Comparison of ENCODE assay signal across 22 cellular contexts in genomic region chr11:47136921-47137320, GRCh38.
DNase-seq lines count a peak whose midpoint lies in the region; ATAC-seq, FAIRE-seq and TF ChIP-seq lines count a peak whose summit lies in the region.
"Had no signal": no experiment of that assay in that cellular context is flagged by ENCODE, and none has a peak within 500 bp of the region (broad histone marks: within the 10 kb centered on the region; RNA-seq: fewer than 3 reads in every experiment).

No MANE protein-coding gene starts in this region.

- peak; percentile 40 for FAIRE-seq in HTR-8/SVneo (lab: Jason Lieb, UNC)
- FAIRE-seq: A549, D721Med, GM12891, GM18507, H54 had no signal

- POLR2A ChIA-PET in HEK293T (lab: Yijun Ruan, JAX): no interaction called here

- DNase-seq in HTR-8/SVneo (ENCODE audit: insufficient read length, low spot score) (no peak), cerebellar cortex (ENCODE audit: low spot score) (peak; percentile 69), fibroblast of peridontal ligament (ENCODE audit: extremely low read depth) (peak; percentile 12), NCI-H2029 treated with DMSO at 0.1 percent for 48 hours (lab: John Stamatoyannopoulos, UW) (no peak), HEK293T (ENCODE audit: extremely low spot score) (no peak)
- DNase-seq in stimulated activated CD4-positive, alpha-beta T cell treated with anti-CD3 and anti-CD28 coated beads, Interleukin-4, amount 100 ng/mL, for 24 hours: no peak
- DNase-seq: 8988T; ACHN; AML-193; BE2C; CD4-positive, alpha-beta T cell; CD8-positive, alpha-beta memory T cell; DMS 273 treated with DMSO at 0.1 percent for 48 hours; EL; GF-D8; GOT3 had no signal

- CTCF ChIA-PET in HEK293T (lab: Yijun Ruan, JAX): interaction anchor here (0.9 kb wide), 1 partner anchor 16 kb away, joined by 4 read pairs; no protein-coding TSS in a partner anchor

- no peak for ATAC-seq in GM21390 (IDR thresholded peaks at IDR 0.05; ENCODE audit: unreplicated experiment)
- ATAC-seq: A549 had no signal

TF ChIP-seq in HEK293T, 16 proteins besides CTCF, POLR2A, EP300 and RAD21:
- no peak for TF ChIP-seq ZNF384 (IDR thresholded peaks at IDR 0.05)
- TF ChIP-seq ARNT (IDR thresholded peaks at IDR 0.05): no peak
- no peak for TF ChIP-seq ELF4 (IDR thresholded peaks at IDR 0.05)

Comparison
In these comparisons a context has a peak if more than half of its experiments do, and no peak if none do; other contexts are left out.
1. DNase-seq: peak in cerebellar cortex (single experiment) and fibroblast of peridontal ligament (single experiment); none in HTR-8/SVneo (single experiment), NCI-H2029 treated with DMSO at 0.1 percent for 48 hours (single experiment), stimulated activated CD4-positive, alpha-beta T cell treated with anti-CD3 and anti-CD28 coated beads, Interleukin-4, amount 100 ng/mL, for 24 hours (single experiment) and HEK293T (single experiment).